Comparison of ENCODE assay signal across 1 cellular context in genomic region chr1:166479052-166479631, GRCh38.
A peak's percentile ranks its signal among the peaks of the same experiment; 100 is the strongest.
TF ChIP-seq lines count a peak whose summit lies in the region.

No MANE protein-coding gene starts in this region.

TF ChIP-seq in K562, 482 proteins besides CTCF, POLR2A, EP300 and RAD21 (continued from another document):
- TF ChIP-seq CEBPB (tag; IDR thresholded peaks at IDR 0.05) (peak; percentile 72), CBX1 (IDR thresholded peaks at IDR 0.05; ENCODE audit: low read depth) (no peak), ARHGAP35 (IDR thresholded peaks at IDR 0.05; ENCODE audit: partially characterized antibody) (no peak), LCOR (CRISPR knock-in tag; IDR thresholded peaks at IDR 0.05) (no peak), CTBP1 (IDR thresholded peaks at IDR 0.05; ENCODE audit: borderline replicate concordance) (no peak), KDM5B (IDR thresholded peaks at IDR 0.05; ENCODE audit: insufficient replicate concordance, low read depth, low read length) (no peak), HCFC1 (IDR thresholded peaks at IDR 0.05; ENCODE audit: low read depth, low read length) (no peak), NRF1 (conservative IDR thresholded peaks at IDR 0.05 in 1 of 2, IDR thresholded peaks at IDR 0.05 in 1 of 2) (no peak), ZBTB9 (CRISPR knock-in tag; IDR thresholded peaks at IDR 0.05) (no peak), DACH1 (IDR thresholded peaks at IDR 0.05; ENCODE audit: partially characterized antibody) (peak; percentile 41), ZNF280B (CRISPR knock-in tag; IDR thresholded peaks at IDR 0.05) (no peak), PML (IDR thresholded peaks at IDR 0.05; ENCODE audit: low read length) (no peak), SMC3 (conservative IDR thresholded peaks at IDR 0.05; ENCODE audit: insufficient read depth, low read depth, low read length) (peak; percentile 69), EP400 (IDR thresholded peaks at IDR 0.05) (no peak), FOXJ3 (CRISPR knock-in tag; IDR thresholded peaks at IDR 0.05) (no peak), FOXM1 (IDR thresholded peaks at IDR 0.05; ENCODE audit: low read depth) (no peak), FOXM1 (CRISPR knock-in tag; IDR thresholded peaks at IDR 0.05; ENCODE audit: low read depth) (no peak), ZNF197 (CRISPR knock-in tag; IDR thresholded peaks at IDR 0.05; ENCODE audit: low read depth) (no peak), ZNF431 (CRISPR knock-in tag; IDR thresholded peaks at IDR 0.05) (no peak), IRF2 (CRISPR knock-in tag; IDR thresholded peaks at IDR 0.05) (no peak), SAFB2 (IDR thresholded peaks at IDR 0.05; ENCODE audit: borderline replicate concordance, low read depth, low read length, severe bottlenecking) (no peak), MYBL2 (IDR thresholded peaks at IDR 0.05; ENCODE audit: low read depth) (no peak), MYBL2 (CRISPR knock-in tag; IDR thresholded peaks at IDR 0.05; ENCODE audit: borderline replicate concordance) (no peak), E2F4 (CRISPR knock-in tag; IDR thresholded peaks at IDR 0.05; ENCODE audit: low read depth) (no peak), ZNF274 (IDR thresholded peaks at IDR 0.05; ENCODE audit: borderline replicate concordance, low read depth, low read length) (no peak), CEBPG (CRISPR knock-in tag; IDR thresholded peaks at IDR 0.05) (no peak), CEBPG (tag; conservative IDR thresholded peaks at IDR 0.05 in 1 of 2, IDR thresholded peaks at IDR 0.05 in 1 of 2) (0 out of 4 replicates have a peak, but pooled peaks of 1 of the 2 experiments have one; percentile 26), ZNF324 (CRISPR knock-in tag; IDR thresholded peaks at IDR 0.05) (no peak), HNRNPUL1 (IDR thresholded peaks at IDR 0.05; ENCODE audit: low read length) (no peak), ZNF253 (CRISPR knock-in tag; conservative IDR thresholded peaks at IDR 0.05) (no peak), ZNF165 (CRISPR knock-in tag; IDR thresholded peaks at IDR 0.05; ENCODE audit: borderline replicate concordance) (no peak), NCOR1 (IDR thresholded peaks at IDR 0.05) (0 out of 2 replicates have a peak, but pooled peaks have one; percentile 4), RREB1 (CRISPR knock-in tag; IDR thresholded peaks at IDR 0.05) (no peak), USF2 (CRISPR knock-in tag; IDR thresholded peaks at IDR 0.05) (no peak), U2AF1 (optimal IDR thresholded peaks at IDR 0.05; ENCODE audit: low read depth, low read length) (no peak), ZNF507 (tag; conservative IDR thresholded peaks at IDR 0.05) (0 out of 2 replicates have a peak, but pooled peaks have one; percentile 19), BCL6 (CRISPR knock-in tag; IDR thresholded peaks at IDR 0.05) (no peak)
- TF ChIP-seq, protein P1, sequence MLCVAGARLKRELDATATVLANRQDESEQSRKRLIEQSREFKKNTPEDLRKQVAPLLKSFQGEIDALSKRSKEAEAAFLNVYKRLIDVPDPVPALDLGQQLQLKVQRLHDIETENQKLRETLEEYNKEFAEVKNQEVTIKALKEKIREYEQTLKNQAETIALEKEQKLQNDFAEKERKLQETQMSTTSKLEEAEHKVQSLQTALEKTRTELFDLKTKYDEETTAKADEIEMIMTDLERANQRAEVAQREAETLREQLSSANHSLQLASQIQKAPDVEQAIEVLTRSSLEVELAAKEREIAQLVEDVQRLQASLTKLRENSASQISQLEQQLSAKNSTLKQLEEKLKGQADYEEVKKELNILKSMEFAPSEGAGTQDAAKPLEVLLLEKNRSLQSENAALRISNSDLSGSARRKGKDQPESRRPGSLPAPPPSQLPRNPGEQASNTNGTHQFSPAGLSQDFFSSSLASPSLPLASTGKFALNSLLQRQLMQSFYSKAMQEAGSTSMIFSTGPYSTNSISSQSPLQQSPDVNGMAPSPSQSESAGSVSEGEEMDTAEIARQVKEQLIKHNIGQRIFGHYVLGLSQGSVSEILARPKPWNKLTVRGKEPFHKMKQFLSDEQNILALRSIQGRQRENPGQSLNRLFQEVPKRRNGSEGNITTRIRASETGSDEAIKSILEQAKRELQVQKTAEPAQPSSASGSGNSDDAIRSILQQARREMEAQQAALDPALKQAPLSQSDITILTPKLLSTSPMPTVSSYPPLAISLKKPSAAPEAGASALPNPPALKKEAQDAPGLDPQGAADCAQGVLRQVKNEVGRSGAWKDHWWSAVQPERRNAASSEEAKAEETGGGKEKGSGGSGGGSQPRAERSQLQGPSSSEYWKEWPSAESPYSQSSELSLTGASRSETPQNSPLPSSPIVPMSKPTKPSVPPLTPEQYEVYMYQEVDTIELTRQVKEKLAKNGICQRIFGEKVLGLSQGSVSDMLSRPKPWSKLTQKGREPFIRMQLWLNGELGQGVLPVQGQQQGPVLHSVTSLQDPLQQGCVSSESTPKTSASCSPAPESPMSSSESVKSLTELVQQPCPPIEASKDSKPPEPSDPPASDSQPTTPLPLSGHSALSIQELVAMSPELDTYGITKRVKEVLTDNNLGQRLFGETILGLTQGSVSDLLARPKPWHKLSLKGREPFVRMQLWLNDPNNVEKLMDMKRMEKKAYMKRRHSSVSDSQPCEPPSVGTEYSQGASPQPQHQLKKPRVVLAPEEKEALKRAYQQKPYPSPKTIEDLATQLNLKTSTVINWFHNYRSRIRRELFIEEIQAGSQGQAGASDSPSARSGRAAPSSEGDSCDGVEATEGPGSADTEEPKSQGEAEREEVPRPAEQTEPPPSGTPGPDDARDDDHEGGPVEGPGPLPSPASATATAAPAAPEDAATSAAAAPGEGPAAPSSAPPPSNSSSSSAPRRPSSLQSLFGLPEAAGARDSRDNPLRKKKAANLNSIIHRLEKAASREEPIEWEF (CRISPR knock-in tag; IDR thresholded peaks at IDR 0.05) = no peak
- TF ChIP-seq, protein P2, sequence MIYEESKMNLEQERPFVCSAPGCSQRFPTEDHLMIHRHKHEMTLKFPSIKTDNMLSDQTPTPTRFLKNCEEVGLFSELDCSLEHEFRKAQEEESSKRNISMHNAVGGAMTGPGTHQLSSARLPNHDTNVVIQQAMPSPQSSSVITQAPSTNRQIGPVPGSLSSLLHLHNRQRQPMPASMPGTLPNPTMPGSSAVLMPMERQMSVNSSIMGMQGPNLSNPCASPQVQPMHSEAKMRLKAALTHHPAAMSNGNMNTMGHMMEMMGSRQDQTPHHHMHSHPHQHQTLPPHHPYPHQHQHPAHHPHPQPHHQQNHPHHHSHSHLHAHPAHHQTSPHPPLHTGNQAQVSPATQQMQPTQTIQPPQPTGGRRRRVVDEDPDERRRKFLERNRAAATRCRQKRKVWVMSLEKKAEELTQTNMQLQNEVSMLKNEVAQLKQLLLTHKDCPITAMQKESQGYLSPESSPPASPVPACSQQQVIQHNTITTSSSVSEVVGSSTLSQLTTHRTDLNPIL (CRISPR knock-in tag; IDR thresholded peaks at IDR 0.05) = no peak
